Comparison of ENCODE assay signal across 7 cellular contexts in the genomic region with DNA sequence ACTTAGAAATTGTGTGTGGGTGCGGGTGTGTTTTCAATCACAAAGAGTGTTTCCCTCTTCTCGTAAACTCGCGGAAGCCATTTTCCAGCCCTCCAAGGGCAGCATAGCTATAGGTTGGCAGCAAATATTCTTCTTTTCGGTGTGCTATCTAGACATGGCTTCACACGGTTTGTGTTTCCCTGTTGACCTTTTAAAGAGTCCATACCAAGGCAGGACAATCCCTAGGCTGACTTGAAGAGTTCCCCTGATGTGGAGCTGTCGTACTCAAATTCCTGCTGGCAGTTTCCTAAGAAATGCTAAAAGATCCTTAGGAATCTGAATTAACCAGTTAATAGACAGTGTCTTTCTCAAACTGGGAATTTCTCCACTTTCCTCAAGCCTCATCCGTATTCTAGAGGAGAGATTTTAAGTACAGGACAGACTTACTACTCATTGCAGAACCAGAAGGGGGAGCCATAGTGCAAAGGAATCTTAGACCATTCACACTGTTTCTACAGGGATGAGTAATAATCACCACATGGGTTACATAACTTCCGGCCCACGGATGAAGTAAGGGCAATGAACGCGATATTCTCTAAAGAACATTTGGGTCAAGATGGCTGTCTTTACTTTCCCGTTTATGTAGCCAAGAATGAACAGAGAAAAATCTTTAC.
DNase-seq lines count a peak whose midpoint lies in the region; ATAC-seq, FAIRE-seq and TF ChIP-seq lines count a peak whose summit lies in the region.

No MANE protein-coding gene starts in this region.

- TF ChIP-seq CTCF in GM23338 (conservative IDR thresholded peaks at IDR 0.05; ENCODE audit: low read depth in 2 of 2) (peak; percentile 79 to 92), K562 (IDR thresholded peaks at IDR 0.05 in 2 of 3, conservative IDR thresholded peaks at IDR 0.05 in 1 of 3; ENCODE audit: insufficient read depth in 2 of 3, low read depth in 1 of 3, low read length in 3 of 3) (peak; percentile 49 to 66 (median 54); a peak in 5 of 6 replicates), ascending aorta (IDR thresholded peaks at IDR 0.05) (no peak), Calu3 (IDR thresholded peaks at IDR 0.05; ENCODE audit: unreplicated experiment) (no peak), stomach (IDR thresholded peaks at IDR 0.05) (peak in 1 of 7 experiments; percentile 17)

- ATAC-seq in GM23338, result peak; percentile 90
- ATAC-seq in K562, result peak; percentile 90

- H3K79me2 ChIP-seq in GM23338 (replicated peaks; ENCODE audit: insufficient read depth) (no peaks in the 10 kb centered on the region), K562 (ENCODE audit: control insufficient read depth, insufficient read depth, low read length) (no peaks in the 10 kb centered on the region)

- TF ChIP-seq POLR2A in K562 (conservative IDR thresholded peaks at IDR 0.05) (no peak), stomach (IDR thresholded peaks at IDR 0.05) (no peak)

- H3K4me3 Mint-ChIP-seq in GM23338 (no peak overlapping the region), Calu3 (ENCODE audit: low read depth, unreplicated experiment) (no peak overlapping the region)

- H3K9me2 ChIP-seq in GM23338 (ENCODE audit: insufficient read depth), result peaks cover 4% of the 10 kb centered on the region; the same call in 1 of the 2 replicates

- peaks cover 3% of the 10 kb centered on the region; the same call in 2 of the 3 replicates for H3K9me3 Mint-ChIP-seq in GM23338
- H3K9me3 Mint-ChIP-seq in Calu3 (ENCODE audit: low read depth, unreplicated experiment), result peaks cover 14% of the 10 kb centered on the region

- FAIRE-seq in K562 (lab: Jason Lieb, UNC), result peak; percentile 78

- TF ChIP-seq RAD21 in K562 (CRISPR knock-in tag; conservative IDR thresholded peaks at IDR 0.05 in 1 of 2, IDR thresholded peaks at IDR 0.05 in 1 of 2), result peak; percentile 53 to 79

- POLR2A ChIA-PET in K562 (lab: Yijun Ruan, JAX), result no interaction called here

- H3K9me3 ChIP-seq in K562 (replicated peaks; ENCODE audit: control insufficient read depth, insufficient read depth, low read depth, low read length) (no peaks in the 10 kb centered on the region), ascending aorta (peaks cover 0 to 5% of the 10 kb centered on the region in 2 donors), stomach (peaks cover 0 to 3% (median 0%) of the 10 kb centered on the region in 4 donors)

- H3K4me2 ChIP-seq in GM23338 (no peak overlapping the region), K562 (ENCODE audit: insufficient read depth, low read length) (no peak overlapping the region)

- H3K4me3 ChIP-seq in GM23338 (no peak overlapping the region), K562 (no peak overlapping the region), ascending aorta (no peak overlapping the region), stomach (no peak overlapping the region)

- H3K9ac ChIP-seq in K562 (ENCODE audit: insufficient read depth in 1 of 2, low read depth in 2 of 2, low read length in 2 of 2), result no peak overlapping the region

- peak; percentile 83 for DNase-seq in GM23338 (ENCODE audit: low spot score)
- peak; percentile 19 for DNase-seq in NCI-H146 treated with DMSO at 0.1 percent for 48 hours (lab: John Stamatoyannopoulos, UW; ENCODE audit: unreplicated experiment)
- DNase-seq in K562 (ENCODE audit: extremely low read depth in 1 of 4, low spot score in 3 of 4), result peak; percentile 24 to 75 (median 41)
- DNase-seq in midbrain (lab: John Stamatoyannopoulos, UW), result peak; percentile 0
- DNase-seq in ascending aorta (ENCODE audit: low spot score in 2 of 2), result no peak
- no peak for DNase-seq in Calu3
- no peak for DNase-seq in stomach

- TF ChIP-seq EP300 in K562 (IDR thresholded peaks at IDR 0.05; ENCODE audit: low read length) (0 out of 2 replicates have a peak, but pooled peaks have one; percentile 14), stomach (IDR thresholded peaks at IDR 0.05) (no peak)

- 20% methylated on average over 13 of the region's 13 CpGs for WGBS in K562 (ENCODE audit: insufficient coverage, low coverage, missing lambda C conversion rate)
- 58 to 78% (median 74%) methylated on average over 13 of the region's 13 CpGs for WGBS in stomach, 5 donors

- BruUV-seq in K562 (replicated peaks; lab: Mats Ljungman, UMichigan) (no TSS peak), Calu3 (replicated peaks; lab: Mats Ljungman, UMichigan) (no TSS peak)

- H2AFZ ChIP-seq in GM23338 (peak overlapping the region; percentile 70), K562 (ENCODE audit: low read depth, low read length) (no peak overlapping the region)

- in situ Hi-C loops in K562 (cut with MboI), result no loop called here

- H3K4me1 Mint-ChIP-seq in GM23338 (peaks cover 10% of the 10 kb centered on the region; the same call in 2 of the 3 replicates), Calu3 (ENCODE audit: low read depth, unreplicated experiment) (no peaks in the 10 kb centered on the region)

- H3K27me3 Mint-ChIP-seq in GM23338 (ENCODE audit: insufficient read depth, low read depth, poor library complexity) (no peaks in the 10 kb centered on the region), Calu3 (ENCODE audit: unreplicated experiment) (no peaks in the 10 kb centered on the region)

- H3K27me3 ChIP-seq in GM23338 (ENCODE audit: insufficient read depth) (no peaks in the 10 kb centered on the region), K562 (ENCODE audit: control insufficient read depth in 2 of 2, insufficient read depth in 2 of 2, low read length in 2 of 2) (no peaks in the 10 kb centered on the region), ascending aorta (no peaks in the 10 kb centered on the region), stomach (no peaks in the 10 kb centered on the region)

- H3K27ac Mint-ChIP-seq in GM23338 (no peak overlapping the region; the same call in 1 of the 2 replicates), Calu3 (ENCODE audit: unreplicated experiment) (no peak overlapping the region)

- H3K4me1 ChIP-seq in GM23338 (ENCODE audit: insufficient read depth) (no peaks in the 10 kb centered on the region), K562 (replicated peaks in 1 of 2; ENCODE audit: control insufficient read depth in 2 of 2, insufficient read depth in 2 of 2, low read length in 2 of 2) (no peaks in the 10 kb centered on the region), ascending aorta (no peaks in the 10 kb centered on the region), stomach (no peaks in the 10 kb centered on the region)

- CTCF ChIA-PET in K562 (lab: Yijun Ruan, JAX; ENCODE audit: low intra/inter-chr PET ratio) (no interaction called here), Calu3 (lab: Charles Lee) (no interaction called here)

- H3K36me3 Mint-ChIP-seq in GM23338 (ENCODE audit: low read depth), result peaks cover 4% of the 10 kb centered on the region
- H3K36me3 Mint-ChIP-seq in Calu3 (ENCODE audit: insufficient read depth, unreplicated experiment), result no peaks in the 10 kb centered on the region

- H3K27ac ChIP-seq in GM23338 (ENCODE audit: low read depth), result no peak overlapping the region
- H3K27ac ChIP-seq in K562 (ENCODE audit: extremely low read depth, low read depth, low read length), result no peak overlapping the region
- no peak overlapping the region for H3K27ac ChIP-seq in ascending aorta
- H3K27ac ChIP-seq in stomach, result no peak overlapping the region

- intact Hi-C loops in K562 (cut with micrococcal nuclease), result loop anchor here (10.0 kb wide), 1 partner anchor 618 kb away; no protein-coding TSS in a partner anchor
- intact Hi-C loops in ascending aorta (cut with DNase I), result no loop called here
- intact Hi-C loops in Calu3 (cut with micrococcal nuclease; ENCODE audit: unreplicated experiment), result no loop called here
- intact Hi-C loops in stomach (cut with DNase I; ENCODE audit: low total_unique reads), result no loop called here

- H4K20me1 ChIP-seq in GM23338 (replicated peaks; ENCODE audit: insufficient read depth) (no peaks in the 10 kb centered on the region), K562 (replicated peaks; ENCODE audit: control insufficient read depth, insufficient read depth, low read length) (no peaks in the 10 kb centered on the region)

- H3K36me3 ChIP-seq in GM23338 (ENCODE audit: insufficient read depth) (no peaks in the 10 kb centered on the region), K562 (ENCODE audit: control insufficient read depth, insufficient read depth, low read length) (no peaks in the 10 kb centered on the region), ascending aorta (no peaks in the 10 kb centered on the region), stomach (no peaks in the 10 kb centered on the region)

- H3K9me1 ChIP-seq in K562 (ENCODE audit: control insufficient read depth, insufficient read depth, low read length), result no peaks in the 10 kb centered on the region

- H3F3A ChIP-seq in GM23338 (replicated peaks; ENCODE audit: low read depth), result no peaks in the 10 kb centered on the region

TF ChIP-seq in GM23338, 12 proteins besides CTCF, POLR2A, EP300 and RAD21 (continues in another document):
- TF ChIP-seq POLR2AphosphoS5 (IDR thresholded peaks at IDR 0.05; ENCODE audit: low read depth) (no peak), ETS1 (IDR thresholded peaks at IDR 0.05) (no peak), ZNF114 (CRISPR knock-in tag; IDR thresholded peaks at IDR 0.05) (no peak)

TF ChIP-seq in K562, 482 proteins besides CTCF, POLR2A, EP300 and RAD21 (continues in another document):
- TF ChIP-seq ATF3 (IDR thresholded peaks at IDR 0.05) (peak; percentile 83), ATF3 (CRISPR knock-in tag; conservative IDR thresholded peaks at IDR 0.05) (no peak), ARID3B (CRISPR knock-in tag; IDR thresholded peaks at IDR 0.05; ENCODE audit: borderline replicate concordance) (no peak)

Comparison
In these comparisons a context has a peak if more than half of its experiments do, and no peak if none do; other contexts are left out.
1. DNase-seq: peak in GM23338 (single experiment), NCI-H146 treated with DMSO at 0.1 percent for 48 hours (single experiment), K562 (4 of 4) and midbrain (single experiment); none in ascending aorta (0 of 2), Calu3 (single experiment) and stomach (single experiment).
2. CTCF ChIP-seq: peak in GM23338 (2 of 2) and K562 (3 of 3); none in ascending aorta (0 of 3) and Calu3 (single experiment).